Comparison of ENCODE assay signal across 9 cellular contexts in genomic region chr15:90038639-90039095, GRCh38. TPM values are rescaled to one million over a fixed set of nuclear protein-coding genes. Genes with fewer than 3 reads are reported as not detected.
A peak's percentile ranks its signal among the peaks of the same experiment; 100 is the strongest.
DNase-seq lines count a peak whose midpoint lies in the region; ATAC-seq, FAIRE-seq and TF ChIP-seq lines count a peak whose summit lies in the region.
"Had no signal": no experiment of that assay in that cellular context is flagged by ENCODE, and none has a peak within 500 bp of the region (broad histone marks: within the 10 kb centered on the region; RNA-seq: fewer than 3 reads in every experiment).

No MANE protein-coding gene starts in this region.

- no peak overlapping the region for H2AK5ac ChIP-seq in H1 (ENCODE audit: low read depth, low read length)

- POLR2A ChIA-PET in H1 (lab: Charles Lee; ENCODE audit: partially characterized antibody), result interaction anchor here (0.7 to 1.1 kb wide), 2 partner anchors 24 to 161 kb away, joined by 3 read pairs; no protein-coding TSS in a partner anchor

- H3K27me3 Mint-ChIP-seq in activated CD4-positive, alpha-beta T cell treated with anti-CD3 and anti-CD28 coated beads, Interleukin-2, amount 10 ng/mL, durations not matched to agents 24 days and 14 days, result no peaks in the 10 kb centered on the region

- no peaks in the 10 kb centered on the region for H3K36me3 ChIP-seq in H1 (ENCODE audit: control insufficient read depth in 2 of 4, insufficient read depth in 4 of 4, low read length in 3 of 4)
- no peaks in the 10 kb centered on the region for H3K36me3 ChIP-seq in smooth muscle cell (ENCODE audit: low read depth)

- no peak overlapping the region for H3K14ac ChIP-seq in H1 (ENCODE audit: insufficient read length)

- H3K4me2 ChIP-seq in H1 (ENCODE audit: insufficient read depth in 1 of 2, low read depth in 2 of 2, low read length in 2 of 2) (no peak overlapping the region), smooth muscle cell (no peak overlapping the region)

- no peak overlapping the region for H3K4ac ChIP-seq in H1 (replicated peaks; ENCODE audit: insufficient read length, low read depth, low read length)

- no peak for TF ChIP-seq EP300 in H1 (IDR thresholded peaks at IDR 0.05; ENCODE audit: borderline replicate concordance in 1 of 2, low read depth in 2 of 2, low read length in 2 of 2)

- H3K36me3 Mint-ChIP-seq in activated CD4-positive, alpha-beta T cell treated with anti-CD3 and anti-CD28 coated beads, Interleukin-2, amount 10 ng/mL, durations not matched to agents 24 days and 14 days (ENCODE audit: low read depth), result no peaks in the 10 kb centered on the region

- TF ChIP-seq POLR2A in H1 (IDR thresholded peaks at IDR 0.05; ENCODE audit: control extremely low read depth in 1 of 2, low read depth in 2 of 2, low read length in 2 of 2), result no peak

- CTCF ChIA-PET in H1 (lab: Charles Lee; ENCODE audit: partially characterized antibody), result no interaction called here

- H3K79me2 ChIP-seq in H1 (ENCODE audit: control insufficient read depth in 1 of 2, insufficient read depth in 2 of 2, low read length in 2 of 2), result no peaks in the 10 kb centered on the region
- H3K79me2 ChIP-seq in smooth muscle cell (ENCODE audit: low read depth), result peaks cover 33% of the 10 kb centered on the region

- H3K27ac ChIP-seq in H1 (ENCODE audit: low read depth, low read length) (no peak overlapping the region), smooth muscle cell (ENCODE audit: low read depth) (peak overlapping the region; percentile 19)

- H2BK15ac ChIP-seq in H1 (ENCODE audit: low read length), result no peak overlapping the region

- H3K18ac ChIP-seq in H1 (ENCODE audit: extremely low read depth, low read length), result no peak overlapping the region

- FAIRE-seq in H1 (lab: Jason Lieb, UNC), result no peak

- H2BK120ac ChIP-seq in H1 (replicated peaks; ENCODE audit: low read depth, low read length), result no peak overlapping the region

- H4K8ac ChIP-seq in H1 (ENCODE audit: extremely low read depth, insufficient read depth, low read length), result no peak overlapping the region

- H3K4me3 ChIP-seq in H1 (ENCODE audit: extremely low read depth in 1 of 4, insufficient read depth in 2 of 4, low read depth in 3 of 4, low read length in 4 of 4) (no peak overlapping the region), smooth muscle cell (no peak overlapping the region)

- H2BK12ac ChIP-seq in H1 (ENCODE audit: low read depth, low read length), result no peak overlapping the region

- 92% methylated on average over 3 of the region's 3 CpGs; no CpG with 5 or more reads in 1 of the 2 experiments for WGBS in H1 (ENCODE audit: extremely low coverage in 1 of 2, insufficient coverage in 1 of 2, insufficient read length in 1 of 2, insufficient replicate concordance in 2 of 2, low coverage in 1 of 2, low lambda C conversion rate in 2 of 2, missing lambda C conversion rate in 1 of 2), 2 experiments
- 94% methylated on average over 3 of the region's 3 CpGs for WGBS in smooth muscle cell (ENCODE audit: low lambda C conversion rate)

- H3K9ac ChIP-seq in H1 (replicated peaks in 1 of 4; ENCODE audit: extremely low read depth in 1 of 4, low read depth in 3 of 4, low read length in 3 of 4), result no peak overlapping the region
- no peak overlapping the region for H3K9ac ChIP-seq in smooth muscle cell (ENCODE audit: low read depth)

- H3K9me3 ChIP-seq in H1 (ENCODE audit: insufficient read depth in 2 of 2, low read depth in 1 of 2, low read length in 1 of 2) (no peaks in the 10 kb centered on the region), smooth muscle cell (replicated peaks; ENCODE audit: low read depth) (no peaks in the 10 kb centered on the region)

- peaks cover 7% of the 10 kb centered on the region for H3K79me1 ChIP-seq in H1 (ENCODE audit: low read depth, low read length)

- no peaks in the 10 kb centered on the region for H3K9me3 Mint-ChIP-seq in activated CD4-positive, alpha-beta T cell treated with anti-CD3 and anti-CD28 coated beads, Interleukin-2, amount 10 ng/mL, durations not matched to agents 24 days and 14 days

- H2AFZ ChIP-seq in H1 (ENCODE audit: low read length), result no peak overlapping the region
- H2AFZ ChIP-seq in smooth muscle cell (ENCODE audit: low read depth), result no peak overlapping the region

- no peak overlapping the region for H3K56ac ChIP-seq in H1 (replicated peaks; ENCODE audit: insufficient read length, low read depth, low read length)

- no peak for TF ChIP-seq RAD21 in H1 (IDR thresholded peaks at IDR 0.05 in 1 of 2, conservative IDR thresholded peaks at IDR 0.05 in 1 of 2; ENCODE audit: low read depth in 2 of 2, low read length in 2 of 2)

- peaks cover 2% of the 10 kb centered on the region; the same call in 1 of the 2 replicates for H3K23me2 ChIP-seq in H1 (ENCODE audit: low read depth, low read length)

- 0 out of 2 replicates have a peak overlapping the region, but pooled peaks have one; percentile 13 for H2BK20ac ChIP-seq in H1 (ENCODE audit: low read length)

- no peak for TF ChIP-seq CTCF in H1 (IDR thresholded peaks at IDR 0.05; ENCODE audit: control extremely low read depth in 1 of 3, insufficient read depth in 1 of 3, low read depth in 1 of 3, low read length in 3 of 3)
- no peak for TF ChIP-seq CTCF in smooth muscle cell (IDR thresholded peaks at IDR 0.05; ENCODE audit: borderline replicate concordance, insufficient read depth, poor library complexity, severe bottlenecking)

- H3K23ac ChIP-seq in H1 (ENCODE audit: insufficient read length), result no peak overlapping the region

- no peaks in the 10 kb centered on the region for H3F3A ChIP-seq in smooth muscle cell (ENCODE audit: low read depth)

- intact Hi-C loops in activated CD4-positive, alpha-beta T cell treated with anti-CD3 and anti-CD28 coated beads, Interleukin-2, amount 10 ng/mL, durations not matched to agents 24 days and 14 days (cut with micrococcal nuclease), result loop anchor here (1.0 to 2.0 kb wide), 3 partner anchors 21 to 38 kb away; partner anchors contain the start of gene ZNF710

- H3K4me1 ChIP-seq in H1 (replicated peaks in 1 of 4; ENCODE audit: control insufficient read depth in 3 of 4, insufficient read depth in 4 of 4, low read length in 3 of 4), result peaks cover 0 to 41% (median 7%) of the 10 kb centered on the region in 4 experiments; a peak in 4 of 7 replicates
- H3K4me1 ChIP-seq in smooth muscle cell (ENCODE audit: low read depth), result peaks cover 52% of the 10 kb centered on the region

- H3K4me1 Mint-ChIP-seq in activated CD4-positive, alpha-beta T cell treated with anti-CD3 and anti-CD28 coated beads, Interleukin-2, amount 10 ng/mL, durations not matched to agents 24 days and 14 days, result peaks cover 59% of the 10 kb centered on the region

- H4K5ac ChIP-seq in H1 (ENCODE audit: insufficient read length, low read depth, low read length), result no peak overlapping the region

- H4K20me1 ChIP-seq in H1 (replicated peaks in 1 of 2; ENCODE audit: control insufficient read depth in 1 of 2, insufficient read depth in 2 of 2, low read length in 2 of 2) (peaks cover 0 to 3% of the 10 kb centered on the region in 2 experiments), smooth muscle cell (ENCODE audit: low read depth) (peaks cover 33% of the 10 kb centered on the region)

- H3K27ac Mint-ChIP-seq in activated CD4-positive, alpha-beta T cell treated with anti-CD3 and anti-CD28 coated beads, Interleukin-2, amount 10 ng/mL, durations not matched to agents 24 days and 14 days, result peak overlapping the region; percentile 79

- no peak for DNase-seq in activated CD4-positive, alpha-beta T cell treated with anti-CD3 and anti-CD28 coated beads, Interleukin-2, amount 10 ng/mL, durations not matched to agents 24 days and 14 days
- no peak for DNase-seq in activated CD4-positive, alpha-beta T cell treated with anti-CD3 and anti-CD28 coated beads for 48 hours
- DNase-seq in NCI-H69 (lab: John Stamatoyannopoulos, UW) (peak; percentile 38), H1 (ENCODE audit: low read depth in 1 of 2, low spot score in 2 of 2) (no peak), smooth muscle cell (lab: John Stamatoyannopoulos, UW; ENCODE audit: unreplicated experiment) (no peak), anterior cingulate cortex (lab: John Stamatoyannopoulos, UW) (no peak), GOT3 (lab: John Stamatoyannopoulos, UW) (no peak)
- DNase-seq: PC-3 had no signal

- no peak overlapping the region for H2BK5ac ChIP-seq in H1 (ENCODE audit: low read depth, low read length)

- H4K91ac ChIP-seq in H1 (replicated peaks; ENCODE audit: insufficient read length, low read length), result no peak overlapping the region

- peak overlapping the region; percentile 48 for H3K4me3 Mint-ChIP-seq in activated CD4-positive, alpha-beta T cell treated with anti-CD3 and anti-CD28 coated beads, Interleukin-2, amount 10 ng/mL, durations not matched to agents 24 days and 14 days

- no peak for ATAC-seq in GM21825 (IDR thresholded peaks at IDR 0.05; ENCODE audit: unreplicated experiment)
- ATAC-seq: PC-3 had no signal

- H3K27me3 ChIP-seq in H1 (replicated peaks in 1 of 4; ENCODE audit: control insufficient read depth in 3 of 4, extremely low read depth in 1 of 4, insufficient read depth in 3 of 4, low read length in 3 of 4) (no peaks in the 10 kb centered on the region), smooth muscle cell (ENCODE audit: low read depth) (no peaks in the 10 kb centered on the region)

TF ChIP-seq in H1, 55 proteins besides CTCF, POLR2A, EP300 and RAD21 (continues in another document):
- TF ChIP-seq MAFK (IDR thresholded peaks at IDR 0.05; ENCODE audit: low read depth, low read length), result no peak
- TF ChIP-seq SUZ12 (IDR thresholded peaks at IDR 0.05; ENCODE audit: low read length), result no peak
- TF ChIP-seq CHD1 (IDR thresholded peaks at IDR 0.05; ENCODE audit: low read depth, low read length), result no peak
- TF ChIP-seq CBX8 (IDR thresholded peaks at IDR 0.05; ENCODE audit: borderline replicate concordance, low read depth, low read length), result no peak
- TF ChIP-seq TBP (IDR thresholded peaks at IDR 0.05; ENCODE audit: low read depth, low read length), result no peak
- no peak for TF ChIP-seq SP4 (IDR thresholded peaks at IDR 0.05; ENCODE audit: low read length)
- no peak for TF ChIP-seq EZH2 (IDR thresholded peaks at IDR 0.05; ENCODE audit: low read depth, low read length, severe bottlenecking)
- TF ChIP-seq HDAC2 (IDR thresholded peaks at IDR 0.05; ENCODE audit: borderline replicate concordance in 1 of 2, low read depth in 2 of 2, low read length in 2 of 2), result no peak

RNA-seq across cellular contexts. Expression of gene ZNF710, which starts 37.5 kb away (rescaled TPM):
- total RNA-seq in activated CD4-positive, alpha-beta T cell treated with anti-CD3 and anti-CD28 coated beads, Interleukin-2, amount 10 ng/mL, durations not matched to agents 24 days and 14 days, result 28.3 and 29.3 TPM in 2 replicates
- 24.0 and 26.2 TPM in 2 replicates for total RNA-seq in H1 (2021; fragmentation: NEBNext Ultra II Directional; extraction: Animal tissue kit (Norgen Biotek cat#: 25700))
- polyA plus RNA-seq in H1 (2011; rRNA removed) (10.5 and 14.4 TPM in 2 replicates), smooth muscle cell (10.4 and 14.8 TPM in 2 replicates)
- 6.5 TPM for polyA plus RNA-seq in H1 (2011; cell fraction: cytosol; rRNA removed)
- 10.5 TPM for polyA plus RNA-seq in H1 (2011; cell fraction: nucleus; rRNA removed)
- polyA plus RNA-seq in H1 (2012, experiment 1 of 2), result 11.0 to 19.6 TPM (median 12.4 TPM) in 4 replicates
- polyA plus RNA-seq in H1 (2012, experiment 2 of 2), result 9.9 TPM
- 23.2 TPM for polyA plus RNA-seq in H1 (2013, experiment 1 of 2)
- polyA plus RNA-seq in H1 (2013, experiment 2 of 2), result 23.2 TPM
- 6.9 and 11.7 TPM in 2 replicates for polyA minus RNA-seq in H1 (2011; rRNA and poly(A)+ RNA removed)
- polyA minus RNA-seq in H1 (2011; cell fraction: cytosol; rRNA and poly(A)+ RNA removed), result 15.3 TPM
- polyA minus RNA-seq in H1 (2011; cell fraction: nucleus; rRNA and poly(A)+ RNA removed), result 7.6 TPM
- 8.6 and 20.8 TPM in 2 replicates for total RNA-seq in smooth muscle cell
